Comparison of ENCODE assay signal across 1 cellular context in the genomic region with DNA sequence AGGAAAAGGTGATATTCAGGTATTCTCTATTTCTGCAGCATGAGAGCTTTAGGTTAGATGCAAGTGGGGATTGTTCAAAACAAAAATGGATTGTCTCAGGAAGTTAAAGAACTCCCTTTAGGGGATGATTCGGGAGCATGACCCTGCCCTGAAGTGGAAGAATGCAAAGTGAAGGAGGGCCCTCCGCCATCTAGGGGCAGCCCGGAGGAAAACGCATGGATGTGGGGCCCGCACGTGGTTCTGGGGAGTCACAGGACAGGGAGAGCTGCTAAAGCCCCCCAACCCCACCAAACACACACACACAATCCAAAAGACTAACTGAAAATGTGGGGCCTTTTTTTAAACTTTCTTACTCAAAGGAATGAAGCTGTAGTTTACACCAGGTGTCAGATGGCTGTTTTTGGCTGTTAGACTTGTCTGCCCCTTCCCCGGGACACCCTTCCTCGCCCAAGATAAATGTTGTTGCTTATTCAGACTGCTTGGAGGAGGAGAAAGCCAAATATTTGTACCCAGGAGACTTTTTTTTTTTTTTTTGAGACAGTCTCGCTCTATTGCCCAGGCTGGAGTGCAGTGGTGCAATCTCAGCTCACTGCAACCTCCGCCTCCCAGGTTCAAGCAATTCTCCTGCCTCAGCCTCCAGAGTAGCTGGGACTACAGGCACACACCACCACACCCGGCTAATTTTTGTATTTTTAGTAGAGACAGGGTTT.
TF ChIP-seq lines count a peak whose summit lies in the region.

No MANE protein-coding gene starts in this region.

TF ChIP-seq in H1, 55 proteins besides CTCF, POLR2A, EP300 and RAD21 (continued from another document):
- TF ChIP-seq, protein P1, sequence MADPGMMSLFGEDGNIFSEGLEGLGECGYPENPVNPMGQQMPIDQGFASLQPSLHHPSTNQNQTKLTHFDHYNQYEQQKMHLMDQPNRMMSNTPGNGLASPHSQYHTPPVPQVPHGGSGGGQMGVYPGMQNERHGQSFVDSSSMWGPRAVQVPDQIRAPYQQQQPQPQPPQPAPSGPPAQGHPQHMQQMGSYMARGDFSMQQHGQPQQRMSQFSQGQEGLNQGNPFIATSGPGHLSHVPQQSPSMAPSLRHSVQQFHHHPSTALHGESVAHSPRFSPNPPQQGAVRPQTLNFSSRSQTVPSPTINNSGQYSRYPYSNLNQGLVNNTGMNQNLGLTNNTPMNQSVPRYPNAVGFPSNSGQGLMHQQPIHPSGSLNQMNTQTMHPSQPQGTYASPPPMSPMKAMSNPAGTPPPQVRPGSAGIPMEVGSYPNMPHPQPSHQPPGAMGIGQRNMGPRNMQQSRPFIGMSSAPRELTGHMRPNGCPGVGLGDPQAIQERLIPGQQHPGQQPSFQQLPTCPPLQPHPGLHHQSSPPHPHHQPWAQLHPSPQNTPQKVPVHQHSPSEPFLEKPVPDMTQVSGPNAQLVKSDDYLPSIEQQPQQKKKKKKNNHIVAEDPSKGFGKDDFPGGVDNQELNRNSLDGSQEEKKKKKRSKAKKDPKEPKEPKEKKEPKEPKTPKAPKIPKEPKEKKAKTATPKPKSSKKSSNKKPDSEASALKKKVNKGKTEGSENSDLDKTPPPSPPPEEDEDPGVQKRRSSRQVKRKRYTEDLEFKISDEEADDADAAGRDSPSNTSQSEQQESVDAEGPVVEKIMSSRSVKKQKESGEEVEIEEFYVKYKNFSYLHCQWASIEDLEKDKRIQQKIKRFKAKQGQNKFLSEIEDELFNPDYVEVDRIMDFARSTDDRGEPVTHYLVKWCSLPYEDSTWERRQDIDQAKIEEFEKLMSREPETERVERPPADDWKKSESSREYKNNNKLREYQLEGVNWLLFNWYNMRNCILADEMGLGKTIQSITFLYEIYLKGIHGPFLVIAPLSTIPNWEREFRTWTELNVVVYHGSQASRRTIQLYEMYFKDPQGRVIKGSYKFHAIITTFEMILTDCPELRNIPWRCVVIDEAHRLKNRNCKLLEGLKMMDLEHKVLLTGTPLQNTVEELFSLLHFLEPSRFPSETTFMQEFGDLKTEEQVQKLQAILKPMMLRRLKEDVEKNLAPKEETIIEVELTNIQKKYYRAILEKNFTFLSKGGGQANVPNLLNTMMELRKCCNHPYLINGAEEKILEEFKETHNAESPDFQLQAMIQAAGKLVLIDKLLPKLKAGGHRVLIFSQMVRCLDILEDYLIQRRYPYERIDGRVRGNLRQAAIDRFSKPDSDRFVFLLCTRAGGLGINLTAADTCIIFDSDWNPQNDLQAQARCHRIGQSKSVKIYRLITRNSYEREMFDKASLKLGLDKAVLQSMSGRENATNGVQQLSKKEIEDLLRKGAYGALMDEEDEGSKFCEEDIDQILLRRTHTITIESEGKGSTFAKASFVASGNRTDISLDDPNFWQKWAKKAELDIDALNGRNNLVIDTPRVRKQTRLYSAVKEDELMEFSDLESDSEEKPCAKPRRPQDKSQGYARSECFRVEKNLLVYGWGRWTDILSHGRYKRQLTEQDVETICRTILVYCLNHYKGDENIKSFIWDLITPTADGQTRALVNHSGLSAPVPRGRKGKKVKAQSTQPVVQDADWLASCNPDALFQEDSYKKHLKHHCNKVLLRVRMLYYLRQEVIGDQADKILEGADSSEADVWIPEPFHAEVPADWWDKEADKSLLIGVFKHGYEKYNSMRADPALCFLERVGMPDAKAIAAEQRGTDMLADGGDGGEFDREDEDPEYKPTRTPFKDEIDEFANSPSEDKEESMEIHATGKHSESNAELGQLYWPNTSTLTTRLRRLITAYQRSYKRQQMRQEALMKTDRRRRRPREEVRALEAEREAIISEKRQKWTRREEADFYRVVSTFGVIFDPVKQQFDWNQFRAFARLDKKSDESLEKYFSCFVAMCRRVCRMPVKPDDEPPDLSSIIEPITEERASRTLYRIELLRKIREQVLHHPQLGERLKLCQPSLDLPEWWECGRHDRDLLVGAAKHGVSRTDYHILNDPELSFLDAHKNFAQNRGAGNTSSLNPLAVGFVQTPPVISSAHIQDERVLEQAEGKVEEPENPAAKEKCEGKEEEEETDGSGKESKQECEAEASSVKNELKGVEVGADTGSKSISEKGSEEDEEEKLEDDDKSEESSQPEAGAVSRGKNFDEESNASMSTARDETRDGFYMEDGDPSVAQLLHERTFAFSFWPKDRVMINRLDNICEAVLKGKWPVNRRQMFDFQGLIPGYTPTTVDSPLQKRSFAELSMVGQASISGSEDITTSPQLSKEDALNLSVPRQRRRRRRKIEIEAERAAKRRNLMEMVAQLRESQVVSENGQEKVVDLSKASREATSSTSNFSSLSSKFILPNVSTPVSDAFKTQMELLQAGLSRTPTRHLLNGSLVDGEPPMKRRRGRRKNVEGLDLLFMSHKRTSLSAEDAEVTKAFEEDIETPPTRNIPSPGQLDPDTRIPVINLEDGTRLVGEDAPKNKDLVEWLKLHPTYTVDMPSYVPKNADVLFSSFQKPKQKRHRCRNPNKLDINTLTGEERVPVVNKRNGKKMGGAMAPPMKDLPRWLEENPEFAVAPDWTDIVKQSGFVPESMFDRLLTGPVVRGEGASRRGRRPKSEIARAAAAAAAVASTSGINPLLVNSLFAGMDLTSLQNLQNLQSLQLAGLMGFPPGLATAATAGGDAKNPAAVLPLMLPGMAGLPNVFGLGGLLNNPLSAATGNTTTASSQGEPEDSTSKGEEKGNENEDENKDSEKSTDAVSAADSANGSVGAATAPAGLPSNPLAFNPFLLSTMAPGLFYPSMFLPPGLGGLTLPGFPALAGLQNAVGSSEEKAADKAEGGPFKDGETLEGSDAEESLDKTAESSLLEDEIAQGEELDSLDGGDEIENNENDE (IDR thresholded peaks at IDR 0.05; ENCODE audit: insufficient replicate concordance, low read length) = no peak
- TF ChIP-seq RNF2 (IDR thresholded peaks at IDR 0.05; ENCODE audit: borderline replicate concordance, low read depth, low read length, missing control alignments, poor library complexity, severe bottlenecking) (no peak), TEAD4 (IDR thresholded peaks at IDR 0.05; ENCODE audit: low read depth, low read length) (0 out of 2 replicates have a peak, but pooled peaks have one; percentile 62)
- TF ChIP-seq, protein P2, sequence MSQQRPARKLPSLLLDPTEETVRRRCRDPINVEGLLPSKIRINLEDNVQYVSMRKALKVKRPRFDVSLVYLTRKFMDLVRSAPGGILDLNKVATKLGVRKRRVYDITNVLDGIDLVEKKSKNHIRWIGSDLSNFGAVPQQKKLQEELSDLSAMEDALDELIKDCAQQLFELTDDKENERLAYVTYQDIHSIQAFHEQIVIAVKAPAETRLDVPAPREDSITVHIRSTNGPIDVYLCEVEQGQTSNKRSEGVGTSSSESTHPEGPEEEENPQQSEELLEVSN (IDR thresholded peaks at IDR 0.05) = peak; percentile 73; the same call in 1 of the 2 replicates
TF ChIP-seq in H1: peak in this region for 3.
